1 cellular context compared by ENCODE assay signal in the genomic region with DNA sequence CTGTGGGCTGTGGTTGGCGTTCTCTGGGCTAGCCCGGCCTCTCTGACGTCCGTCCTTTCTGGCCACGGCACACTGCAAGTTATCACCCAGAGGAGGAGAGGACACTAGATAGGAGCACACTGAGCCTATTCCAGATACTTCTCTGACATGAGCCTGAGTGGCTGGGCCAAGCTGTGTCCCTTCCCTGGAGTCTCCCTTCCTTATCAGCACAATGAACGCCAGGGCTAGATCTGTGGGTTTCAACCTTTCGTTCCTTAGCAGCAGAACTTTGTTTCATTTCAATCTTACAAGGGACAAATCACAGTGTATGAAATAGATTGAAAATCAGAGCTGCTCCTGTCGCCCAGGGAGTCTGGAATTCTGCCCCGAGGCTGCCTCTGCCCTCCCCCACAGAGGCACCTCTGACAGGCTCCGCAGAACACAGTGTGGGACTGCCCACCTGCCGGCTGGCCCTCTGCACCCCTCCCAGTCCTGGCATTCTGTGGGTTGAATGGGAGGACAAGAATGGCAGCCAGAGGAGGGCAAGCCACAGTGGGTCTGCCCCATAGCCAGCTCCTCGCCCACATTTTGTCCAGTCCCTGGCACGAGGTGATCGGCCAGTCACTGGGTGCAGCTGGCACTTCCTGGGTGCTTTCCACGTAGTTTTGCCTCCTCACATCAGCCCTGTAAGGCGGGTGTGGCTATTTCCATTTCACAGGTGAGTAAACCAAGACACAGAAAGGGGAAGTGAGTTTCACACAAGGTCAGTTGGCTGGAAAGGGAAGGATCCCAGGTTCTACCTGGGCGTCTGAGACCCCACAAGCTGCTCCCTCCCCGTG.
TF ChIP-seq lines count a peak whose summit lies in the region.

No MANE protein-coding gene starts in this region.

TF ChIP-seq in WTC11, 78 proteins besides CTCF, POLR2A, EP300 and RAD21 (continued from another document):
- TF ChIP-seq, protein P1, sequence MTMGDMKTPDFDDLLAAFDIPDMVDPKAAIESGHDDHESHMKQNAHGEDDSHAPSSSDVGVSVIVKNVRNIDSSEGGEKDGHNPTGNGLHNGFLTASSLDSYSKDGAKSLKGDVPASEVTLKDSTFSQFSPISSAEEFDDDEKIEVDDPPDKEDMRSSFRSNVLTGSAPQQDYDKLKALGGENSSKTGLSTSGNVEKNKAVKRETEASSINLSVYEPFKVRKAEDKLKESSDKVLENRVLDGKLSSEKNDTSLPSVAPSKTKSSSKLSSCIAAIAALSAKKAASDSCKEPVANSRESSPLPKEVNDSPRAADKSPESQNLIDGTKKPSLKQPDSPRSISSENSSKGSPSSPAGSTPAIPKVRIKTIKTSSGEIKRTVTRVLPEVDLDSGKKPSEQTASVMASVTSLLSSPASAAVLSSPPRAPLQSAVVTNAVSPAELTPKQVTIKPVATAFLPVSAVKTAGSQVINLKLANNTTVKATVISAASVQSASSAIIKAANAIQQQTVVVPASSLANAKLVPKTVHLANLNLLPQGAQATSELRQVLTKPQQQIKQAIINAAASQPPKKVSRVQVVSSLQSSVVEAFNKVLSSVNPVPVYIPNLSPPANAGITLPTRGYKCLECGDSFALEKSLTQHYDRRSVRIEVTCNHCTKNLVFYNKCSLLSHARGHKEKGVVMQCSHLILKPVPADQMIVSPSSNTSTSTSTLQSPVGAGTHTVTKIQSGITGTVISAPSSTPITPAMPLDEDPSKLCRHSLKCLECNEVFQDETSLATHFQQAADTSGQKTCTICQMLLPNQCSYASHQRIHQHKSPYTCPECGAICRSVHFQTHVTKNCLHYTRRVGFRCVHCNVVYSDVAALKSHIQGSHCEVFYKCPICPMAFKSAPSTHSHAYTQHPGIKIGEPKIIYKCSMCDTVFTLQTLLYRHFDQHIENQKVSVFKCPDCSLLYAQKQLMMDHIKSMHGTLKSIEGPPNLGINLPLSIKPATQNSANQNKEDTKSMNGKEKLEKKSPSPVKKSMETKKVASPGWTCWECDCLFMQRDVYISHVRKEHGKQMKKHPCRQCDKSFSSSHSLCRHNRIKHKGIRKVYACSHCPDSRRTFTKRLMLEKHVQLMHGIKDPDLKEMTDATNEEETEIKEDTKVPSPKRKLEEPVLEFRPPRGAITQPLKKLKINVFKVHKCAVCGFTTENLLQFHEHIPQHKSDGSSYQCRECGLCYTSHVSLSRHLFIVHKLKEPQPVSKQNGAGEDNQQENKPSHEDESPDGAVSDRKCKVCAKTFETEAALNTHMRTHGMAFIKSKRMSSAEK (CRISPR knock-in tag; IDR thresholded peaks at IDR 0.05; ENCODE audit: borderline replicate concordance): no peak
- TF ChIP-seq, protein P2, sequence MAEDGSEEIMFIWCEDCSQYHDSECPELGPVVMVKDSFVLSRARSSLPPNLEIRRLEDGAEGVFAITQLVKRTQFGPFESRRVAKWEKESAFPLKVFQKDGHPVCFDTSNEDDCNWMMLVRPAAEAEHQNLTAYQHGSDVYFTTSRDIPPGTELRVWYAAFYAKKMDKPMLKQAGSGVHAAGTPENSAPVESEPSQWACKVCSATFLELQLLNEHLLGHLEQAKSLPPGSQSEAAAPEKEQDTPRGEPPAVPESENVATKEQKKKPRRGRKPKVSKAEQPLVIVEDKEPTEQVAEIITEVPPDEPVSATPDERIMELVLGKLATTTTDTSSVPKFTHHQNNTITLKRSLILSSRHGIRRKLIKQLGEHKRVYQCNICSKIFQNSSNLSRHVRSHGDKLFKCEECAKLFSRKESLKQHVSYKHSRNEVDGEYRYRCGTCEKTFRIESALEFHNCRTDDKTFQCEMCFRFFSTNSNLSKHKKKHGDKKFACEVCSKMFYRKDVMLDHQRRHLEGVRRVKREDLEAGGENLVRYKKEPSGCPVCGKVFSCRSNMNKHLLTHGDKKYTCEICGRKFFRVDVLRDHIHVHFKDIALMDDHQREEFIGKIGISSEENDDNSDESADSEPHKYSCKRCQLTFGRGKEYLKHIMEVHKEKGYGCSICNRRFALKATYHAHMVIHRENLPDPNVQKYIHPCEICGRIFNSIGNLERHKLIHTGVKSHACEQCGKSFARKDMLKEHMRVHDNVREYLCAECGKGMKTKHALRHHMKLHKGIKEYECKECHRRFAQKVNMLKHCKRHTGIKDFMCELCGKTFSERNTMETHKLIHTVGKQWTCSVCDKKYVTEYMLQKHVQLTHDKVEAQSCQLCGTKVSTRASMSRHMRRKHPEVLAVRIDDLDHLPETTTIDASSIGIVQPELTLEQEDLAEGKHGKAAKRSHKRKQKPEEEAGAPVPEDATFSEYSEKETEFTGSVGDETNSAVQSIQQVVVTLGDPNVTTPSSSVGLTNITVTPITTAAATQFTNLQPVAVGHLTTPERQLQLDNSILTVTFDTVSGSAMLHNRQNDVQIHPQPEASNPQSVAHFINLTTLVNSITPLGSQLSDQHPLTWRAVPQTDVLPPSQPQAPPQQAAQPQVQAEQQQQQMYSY (CRISPR knock-in tag; IDR thresholded peaks at IDR 0.05): no peak
- no peak for TF ChIP-seq FOXK1 (CRISPR knock-in tag; IDR thresholded peaks at IDR 0.05)
- TF ChIP-seq ZNF671 (CRISPR knock-in tag; IDR thresholded peaks at IDR 0.05): no peak
- no peak for TF ChIP-seq NR1H2 (CRISPR knock-in tag; IDR thresholded peaks at IDR 0.05)
- no peak for TF ChIP-seq RELA (CRISPR knock-in tag; IDR thresholded peaks at IDR 0.05; ENCODE audit: borderline replicate concordance)
- TF ChIP-seq ZNF396 (CRISPR knock-in tag; IDR thresholded peaks at IDR 0.05; ENCODE audit: borderline replicate concordance): no peak
- TF ChIP-seq, protein P3, sequence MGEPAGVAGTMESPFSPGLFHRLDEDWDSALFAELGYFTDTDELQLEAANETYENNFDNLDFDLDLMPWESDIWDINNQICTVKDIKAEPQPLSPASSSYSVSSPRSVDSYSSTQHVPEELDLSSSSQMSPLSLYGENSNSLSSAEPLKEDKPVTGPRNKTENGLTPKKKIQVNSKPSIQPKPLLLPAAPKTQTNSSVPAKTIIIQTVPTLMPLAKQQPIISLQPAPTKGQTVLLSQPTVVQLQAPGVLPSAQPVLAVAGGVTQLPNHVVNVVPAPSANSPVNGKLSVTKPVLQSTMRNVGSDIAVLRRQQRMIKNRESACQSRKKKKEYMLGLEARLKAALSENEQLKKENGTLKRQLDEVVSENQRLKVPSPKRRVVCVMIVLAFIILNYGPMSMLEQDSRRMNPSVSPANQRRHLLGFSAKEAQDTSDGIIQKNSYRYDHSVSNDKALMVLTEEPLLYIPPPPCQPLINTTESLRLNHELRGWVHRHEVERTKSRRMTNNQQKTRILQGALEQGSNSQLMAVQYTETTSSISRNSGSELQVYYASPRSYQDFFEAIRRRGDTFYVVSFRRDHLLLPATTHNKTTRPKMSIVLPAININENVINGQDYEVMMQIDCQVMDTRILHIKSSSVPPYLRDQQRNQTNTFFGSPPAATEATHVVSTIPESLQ (CRISPR knock-in tag; IDR thresholded peaks at IDR 0.05): no peak
- TF ChIP-seq TCF7 (CRISPR knock-in tag; IDR thresholded peaks at IDR 0.05; ENCODE audit: low read depth): no peak
- TF ChIP-seq HMGA2 (CRISPR knock-in tag; IDR thresholded peaks at IDR 0.05): no peak
